Comparison of ENCODE assay signal across 8 cellular contexts in genomic region chr7:26200444-26201260, GRCh38. TPM values are rescaled to one million over a fixed set of nuclear protein-coding genes. Genes with fewer than 3 reads are reported as not detected.
DNase-seq lines count a peak whose midpoint lies in the region; ATAC-seq, FAIRE-seq and TF ChIP-seq lines count a peak whose summit lies in the region.

Gene HNRNPA2B1, minus strand, starts transcription at chr7:26200746. Its CDS starts 169 bp downstream, at chr7:26200577.

- peak within 1 kb of the TSS; percentile 99 to 100 for H3K27ac ChIP-seq in kidney (ENCODE audit: low read depth in 2 of 2, low read length in 2 of 2)

- H3K27ac Mint-ChIP-seq in activated CD4-positive, alpha-beta T cell treated with anti-CD3 and anti-CD28 coated beads for 36 hours = peak within 1 kb of the TSS; percentile 100

- peak within 1 kb of the TSS; percentile 99 to 100 for H3K9ac ChIP-seq in kidney (ENCODE audit: low read length in 2 of 2)

- peak; percentile 93 for FAIRE-seq in kidney (lab: Jason Lieb, UNC)

- peak within 1 kb of the TSS; percentile 98 for H3K4me3 ChIP-seq in choroid plexus epithelial cell (ENCODE audit: low read depth, low read length)
- H3K4me3 ChIP-seq in kidney (ENCODE audit: low read length in 2 of 2) = peak within 1 kb of the TSS; percentile 85 to 87

- ATAC-seq in HG03442 (IDR thresholded peaks at IDR 0.05; ENCODE audit: unreplicated experiment) = peak; percentile 59
- ATAC-seq in activated CD4-positive, alpha-beta T cell treated with anti-CD3 and anti-CD28 coated beads for 36 hours = peak; percentile 71

- no peaks in the 10 kb centered on the region for H3K9me3 Mint-ChIP-seq in activated CD4-positive, alpha-beta T cell treated with anti-CD3 and anti-CD28 coated beads for 36 hours (ENCODE audit: low read depth)

- DNase-seq in AML-193 (lab: John Stamatoyannopoulos, UW) = peak; percentile 95 to 98
- peak; percentile 50 for DNase-seq in GM19238 (ENCODE audit: insufficient read length, low spot score)
- DNase-seq in NCI-H524 (lab: John Stamatoyannopoulos, UW) = peak; percentile 98 to 99
- DNase-seq in activated CD4-positive, alpha-beta T cell treated with anti-CD3 and anti-CD28 coated beads for 36 hours = peak; percentile 97
- peak; percentile 99 for DNase-seq in choroid plexus epithelial cell (ENCODE audit: low read depth)
- peak; percentile 99 for DNase-seq in kidney
- peak; percentile 98 for DNase-seq in stimulated activated CD4-positive, alpha-beta T cell treated with anti-CD3 and anti-CD28 coated beads, Interleukin-15, amount 100 ng/mL, for 24 hours

- TF ChIP-seq CTCF in choroid plexus epithelial cell (conservative IDR thresholded peaks at IDR 0.05; ENCODE audit: low read depth, low read length) (no peak), kidney (IDR thresholded peaks at IDR 0.05; ENCODE audit: borderline replicate concordance, extremely low read depth, insufficient read depth) (no peak)

- H3K36me3 Mint-ChIP-seq in activated CD4-positive, alpha-beta T cell treated with anti-CD3 and anti-CD28 coated beads for 36 hours (ENCODE audit: low read depth) = peaks cover 82% of the 10 kb centered on the region

- H3K9me3 ChIP-seq in kidney (ENCODE audit: control insufficient read depth in 1 of 2, low read length in 2 of 2) = no peaks in the 10 kb centered on the region

- peaks cover 10 to 15% of the 10 kb centered on the region in 2 donors for H3K4me1 ChIP-seq in kidney (ENCODE audit: control insufficient read depth in 1 of 2, insufficient read depth in 1 of 2, low read depth in 1 of 2, low read length in 2 of 2)

- CTCF ChIA-PET in activated CD4-positive, alpha-beta T cell treated with anti-CD3 and anti-CD28 coated beads for 36 hours (lab: Charles Lee) = interaction anchor here (0.7 to 4.6 kb wide), 6 partner anchors 9 to 306 kb away, joined by 3 to 24 read pairs (median 3); no protein-coding TSS in a partner anchor

- POLR2A ChIA-PET in activated CD4-positive, alpha-beta T cell treated with anti-CD3 and anti-CD28 coated beads for 36 hours (lab: Charles Lee) = interaction anchor here (0.6 to 4.6 kb wide), 14 partner anchors 7 to 232 kb away, joined by 3 to 68 read pairs (median 4); partner anchors contain the start of gene NFE2L3

- peaks cover 9 to 25% of the 10 kb centered on the region in 2 donors for H3K36me3 ChIP-seq in kidney (ENCODE audit: control insufficient read depth in 1 of 2, insufficient read depth in 2 of 2, low read length in 2 of 2)

- no peaks in the 10 kb centered on the region for H3K27me3 Mint-ChIP-seq in activated CD4-positive, alpha-beta T cell treated with anti-CD3 and anti-CD28 coated beads for 36 hours

- intact Hi-C loops in activated CD4-positive, alpha-beta T cell treated with anti-CD3 and anti-CD28 coated beads for 36 hours (cut with DNase I, micrococcal nuclease) = loop anchor here (1.0 to 5.0 kb wide), 14 partner anchors 44 to 1628 kb away; partner anchors contain the start of genes CYCS (in 1 of the 2), HIBADH (in 1 of the 2), NFE2L3 (in 1 of the 2) and PALS2 (in 1 of the 2)
- intact Hi-C loops in kidney (cut with DNase I) = no loop called here

- H3K4me1 Mint-ChIP-seq in activated CD4-positive, alpha-beta T cell treated with anti-CD3 and anti-CD28 coated beads for 36 hours = peaks cover 36% of the 10 kb centered on the region

- H3K4me3 Mint-ChIP-seq in activated CD4-positive, alpha-beta T cell treated with anti-CD3 and anti-CD28 coated beads for 36 hours = peak within 1 kb of the TSS; percentile 100

RNA-seq across cellular contexts. Expression of gene HNRNPA2B1, which starts in this region (rescaled TPM):
- 100 to 1,000 TPM; 600 to 996 TPM for total RNA-seq in activated CD4-positive, alpha-beta T cell treated with anti-CD3 and anti-CD28 coated beads for 36 hours
- total RNA-seq in kidney = 433 TPM
- 397 TPM for polyA plus RNA-seq in kidney (ENCODE audit: insufficient read depth, low read depth, low replicate concordance)

Comparison
In these comparisons a context has a peak if more than half of its experiments do, and no peak if none do; other contexts are left out.
1. Peak in every context shown above with its lines: DNase-seq, ATAC-seq, H3K4me3 ChIP-seq and H3K27ac ChIP-seq.